ENCODE assay signal across 22 cellular contexts in genomic region chr17:9080296-9080914, GRCh38. TPM values are rescaled to one million over a fixed set of nuclear protein-coding genes. Genes with fewer than 3 reads are reported as not detected.
DNase-seq lines count a peak whose midpoint lies in the region; ATAC-seq and TF ChIP-seq lines count a peak whose summit lies in the region.
"Had no signal": no experiment of that assay in that cellular context is flagged by ENCODE, and none has a peak within 500 bp of the region (broad histone marks: within the 10 kb centered on the region; RNA-seq: fewer than 3 reads in every experiment).

No MANE protein-coding gene starts in this region.

- POLR2A ChIA-PET in activated CD4-positive, alpha-beta memory T cell treated with anti-CD3 and anti-CD28 coated beads, Interleukin-2, amount 10 ng/mL, durations not matched to agents 7 days and 5 days (lab: Charles Lee), result no interaction called here

- peaks cover 11% of the 10 kb centered on the region for H3K27me3 Mint-ChIP-seq in activated CD8-positive, alpha-beta memory T cell treated with anti-CD3 and anti-CD28 coated beads, Interleukin-2, amount 10 ng/mL, durations not matched to agents 7 days and 5 days
- peaks cover 2% of the 10 kb centered on the region for H3K27me3 Mint-ChIP-seq in activated CD4-positive, alpha-beta memory T cell treated with anti-CD3 and anti-CD28 coated beads, Interleukin-2, amount 10 ng/mL, durations not matched to agents 7 days and 5 days
- H3K27me3 Mint-ChIP-seq in immature natural killer cell (ENCODE audit: low read depth in 3 of 3), result peaks cover 2 to 5% (median 2%) of the 10 kb centered on the region in 3 donors

- H3K27me3 ChIP-seq in adrenal gland, result no peaks in the 10 kb centered on the region
- H3K27me3 ChIP-seq: ovary had no signal

- peaks cover 5% of the 10 kb centered on the region for H3K9me3 Mint-ChIP-seq in activated CD8-positive, alpha-beta memory T cell treated with anti-CD3 and anti-CD28 coated beads, Interleukin-2, amount 10 ng/mL, durations not matched to agents 7 days and 5 days (ENCODE audit: low read depth)
- H3K9me3 Mint-ChIP-seq in activated CD4-positive, alpha-beta memory T cell treated with anti-CD3 and anti-CD28 coated beads, Interleukin-2, amount 10 ng/mL, durations not matched to agents 7 days and 5 days, result peaks cover 4% of the 10 kb centered on the region
- peaks cover 0 to 5% (median 0%) of the 10 kb centered on the region in 6 donors for H3K9me3 Mint-ChIP-seq in immature natural killer cell
- H3K9me3 Mint-ChIP-seq in stimulated activated effector memory CD8-positive, alpha-beta T cell treated with anti-CD3 and anti-CD28 coated beads, Interleukin-12 subunit alpha, Interleukin-12 subunit beta, amount 100 ng/mL, for 72 hours, result peaks cover 4% of the 10 kb centered on the region

- peaks cover 5% of the 10 kb centered on the region for H3K4me1 Mint-ChIP-seq in activated CD8-positive, alpha-beta memory T cell treated with anti-CD3 and anti-CD28 coated beads, Interleukin-2, amount 10 ng/mL, durations not matched to agents 7 days and 5 days
- peaks cover 5% of the 10 kb centered on the region for H3K4me1 Mint-ChIP-seq in activated CD4-positive, alpha-beta memory T cell treated with anti-CD3 and anti-CD28 coated beads, Interleukin-2, amount 10 ng/mL, durations not matched to agents 7 days and 5 days
- peaks cover 39 to 40% of the 10 kb centered on the region in 2 donors for H3K4me1 Mint-ChIP-seq in immature natural killer cell
- H3K4me1 Mint-ChIP-seq in stimulated activated effector memory CD8-positive, alpha-beta T cell treated with anti-CD3 and anti-CD28 coated beads, Interleukin-12 subunit alpha, Interleukin-12 subunit beta, amount 100 ng/mL, for 72 hours, result peaks cover 20% of the 10 kb centered on the region

- no peak for TF ChIP-seq CTCF in adrenal gland (IDR thresholded peaks at IDR 0.05)

- intact Hi-C loops in adrenal gland (cut with DNase I), result no loop called here

- no peak for DNase-seq in activated CD8-positive, alpha-beta memory T cell treated with anti-CD3 and anti-CD28 coated beads, Interleukin-2, amount 10 ng/mL, durations not matched to agents 7 days and 5 days
- DNase-seq in activated CD8-positive, alpha-beta memory T cell treated with anti-CD3 and anti-CD28 coated beads for 24 hours, result no peak
- no peak for DNase-seq in activated CD4-positive, alpha-beta memory T cell treated with anti-CD3 and anti-CD28 coated beads, Interleukin-2, amount 10 ng/mL, durations not matched to agents 7 days and 5 days
- DNase-seq in immature natural killer cell (no peak), adrenal gland (no peak), nucleus accumbens (lab: John Stamatoyannopoulos, UW) (no peak), GM19238 (ENCODE audit: insufficient read length, low spot score) (no peak)
- DNase-seq in stimulated activated effector memory CD8-positive, alpha-beta T cell treated with anti-CD3 and anti-CD28 coated beads, Interleukin-12 subunit alpha, Interleukin-12 subunit beta, amount 100 ng/mL, for 72 hours (ENCODE audit: low spot score in 2 of 2), result no peak
- DNase-seq: amygdala; C1 segment of cervical spinal cord; dermis blood vessel endothelial cell; DMS53; foreskin fibroblast; GM23248; hippocampal formation; MG63; NCI-H146; ovary; stimulated activated CD8-positive, alpha-beta memory T cell treated with anti-CD3 and anti-CD28 coated beads, Interleukin-4, amount 100 ng/mL, for 48 hours had no signal

- no peak for ATAC-seq in activated CD8-positive, alpha-beta memory T cell treated with anti-CD3 and anti-CD28 coated beads, Interleukin-2, amount 10 ng/mL, durations not matched to agents 7 days and 5 days
- no peak for ATAC-seq in stimulated activated effector memory CD8-positive, alpha-beta T cell treated with anti-CD3 and anti-CD28 coated beads, Interleukin-12 subunit alpha, Interleukin-12 subunit beta, amount 100 ng/mL, for 72 hours
- ATAC-seq: GM12878, right cardiac atrium had no signal

- no peak overlapping the region for H3K4me3 ChIP-seq in adrenal gland
- H3K4me3 ChIP-seq: GM12878, GM23248, lung, MG63, ovary had no signal

- H3K27ac Mint-ChIP-seq in activated CD8-positive, alpha-beta memory T cell treated with anti-CD3 and anti-CD28 coated beads, Interleukin-2, amount 10 ng/mL, durations not matched to agents 7 days and 5 days, result peak overlapping the region; percentile 86
- H3K27ac Mint-ChIP-seq in activated CD4-positive, alpha-beta memory T cell treated with anti-CD3 and anti-CD28 coated beads, Interleukin-2, amount 10 ng/mL, durations not matched to agents 7 days and 5 days, result peak overlapping the region; percentile 70
- H3K27ac Mint-ChIP-seq in immature natural killer cell, result peak overlapping the region; percentile 80 to 92 (median 86)
- peak overlapping the region; percentile 75 for H3K27ac Mint-ChIP-seq in stimulated activated effector memory CD8-positive, alpha-beta T cell treated with anti-CD3 and anti-CD28 coated beads, Interleukin-12 subunit alpha, Interleukin-12 subunit beta, amount 100 ng/mL, for 72 hours

- H3K4me3 Mint-ChIP-seq in activated CD8-positive, alpha-beta memory T cell treated with anti-CD3 and anti-CD28 coated beads, Interleukin-2, amount 10 ng/mL, durations not matched to agents 7 days and 5 days, result no peak overlapping the region
- no peak overlapping the region for H3K4me3 Mint-ChIP-seq in activated CD4-positive, alpha-beta memory T cell treated with anti-CD3 and anti-CD28 coated beads, Interleukin-2, amount 10 ng/mL, durations not matched to agents 7 days and 5 days
- peak overlapping the region in 1 of 5 donors; percentile 21 for H3K4me3 Mint-ChIP-seq in immature natural killer cell
- H3K4me3 Mint-ChIP-seq in stimulated activated effector memory CD8-positive, alpha-beta T cell treated with anti-CD3 and anti-CD28 coated beads, Interleukin-12 subunit alpha, Interleukin-12 subunit beta, amount 100 ng/mL, for 72 hours, result no peak overlapping the region

- H3K4me1 ChIP-seq in adrenal gland (replicated peaks in 1 of 2), result no peaks in the 10 kb centered on the region

- 67 to 77% (median 72%) methylated on average over 7 of the region's 7 CpGs for WGBS in adrenal gland, 4 donors

- TF ChIP-seq POLR2A in adrenal gland (IDR thresholded peaks at IDR 0.05), result no peak

- no peak overlapping the region for H3K27ac ChIP-seq in adrenal gland
- H3K27ac ChIP-seq: GM23248, ovary had no signal

- CTCF ChIA-PET in activated CD8-positive, alpha-beta memory T cell treated with anti-CD3 and anti-CD28 coated beads, Interleukin-2, amount 10 ng/mL, durations not matched to agents 7 days and 5 days (lab: Charles Lee), result no interaction called here
- CTCF ChIA-PET in activated CD4-positive, alpha-beta memory T cell treated with anti-CD3 and anti-CD28 coated beads, Interleukin-2, amount 10 ng/mL, durations not matched to agents 7 days and 5 days (lab: Charles Lee), result no interaction called here

- no peaks in the 10 kb centered on the region for H3K36me3 ChIP-seq in adrenal gland (replicated peaks in 1 of 2)
- H3K36me3 ChIP-seq: MG63, ovary had no signal

- peaks cover 2% of the 10 kb centered on the region for H3K36me3 Mint-ChIP-seq in activated CD8-positive, alpha-beta memory T cell treated with anti-CD3 and anti-CD28 coated beads, Interleukin-2, amount 10 ng/mL, durations not matched to agents 7 days and 5 days
- no peaks in the 10 kb centered on the region for H3K36me3 Mint-ChIP-seq in activated CD4-positive, alpha-beta memory T cell treated with anti-CD3 and anti-CD28 coated beads, Interleukin-2, amount 10 ng/mL, durations not matched to agents 7 days and 5 days (ENCODE audit: low read depth)
- H3K36me3 Mint-ChIP-seq in immature natural killer cell, result peaks cover 0 to 3% (median 0%) of the 10 kb centered on the region in 3 donors
- no peaks in the 10 kb centered on the region for H3K36me3 Mint-ChIP-seq in stimulated activated effector memory CD8-positive, alpha-beta T cell treated with anti-CD3 and anti-CD28 coated beads, Interleukin-12 subunit alpha, Interleukin-12 subunit beta, amount 100 ng/mL, for 72 hours

- no peaks in the 10 kb centered on the region for H3K9me3 ChIP-seq in adrenal gland (replicated peaks in 1 of 3)
- H3K9me3 ChIP-seq: MG63, ovary had no signal

RNA-seq across cellular contexts. Expression of gene NTN1, which starts 59.1 kb away (rescaled TPM):
- under 1 TPM in 1 of 2 experiments, not detected in 1; 0.28 TPM for total RNA-seq in activated CD8-positive, alpha-beta memory T cell treated with anti-CD3 and anti-CD28 coated beads, Interleukin-2, amount 10 ng/mL, durations not matched to agents 7 days and 5 days
- not detected for total RNA-seq in activated CD4-positive, alpha-beta memory T cell treated with anti-CD3 and anti-CD28 coated beads, Interleukin-2, amount 10 ng/mL, durations not matched to agents 7 days and 5 days
- not detected for polyA plus RNA-seq in immature natural killer cell
- total RNA-seq in adrenal gland, result under 1 TPM; 0.12 to 0.72 (median 0.28) TPM
- under 1 TPM; 0.13 to 0.84 (median 0.24) TPM for polyA plus RNA-seq in adrenal gland
